ENCODE assay signal across 8 cellular contexts in the genomic region with DNA sequence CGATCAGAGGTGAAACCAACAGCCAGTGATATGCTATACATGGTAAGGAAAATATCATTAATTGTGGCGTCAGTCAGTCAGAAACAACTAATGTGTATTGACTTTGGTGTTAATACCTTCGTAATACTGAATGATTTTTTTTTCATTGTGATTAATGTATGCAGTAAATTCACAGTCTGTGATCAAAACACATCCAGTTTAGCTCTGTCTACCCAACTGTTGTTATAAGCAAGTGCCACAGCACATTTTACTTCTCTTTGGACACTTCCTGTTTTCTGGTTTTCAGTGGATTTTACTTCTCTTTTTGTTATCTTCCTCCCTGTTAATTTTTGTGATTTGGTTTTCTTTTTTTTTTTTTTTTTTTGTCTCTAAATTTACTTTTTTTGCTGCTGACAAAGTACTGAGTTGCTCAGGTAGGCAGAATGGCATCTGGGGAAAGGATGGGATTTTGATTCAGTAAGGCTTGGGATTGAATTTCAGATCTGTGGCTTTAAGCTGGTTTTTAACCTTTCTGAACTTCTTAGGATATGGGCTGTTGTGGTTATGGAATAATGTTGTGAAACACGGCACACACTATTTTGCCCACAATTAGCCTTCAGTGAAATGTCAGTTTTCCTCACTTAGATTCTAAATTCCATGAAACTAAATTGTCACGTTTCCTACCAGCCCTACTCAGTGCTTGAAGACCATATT. TPM values are rescaled to one million over a fixed set of nuclear protein-coding genes. Genes with fewer than 3 reads are reported as not detected.
DNase-seq lines count a peak whose midpoint lies in the region; ATAC-seq and TF ChIP-seq lines count a peak whose summit lies in the region.

No MANE protein-coding gene starts in this region.

- H3K27me3 ChIP-seq in CD4-positive, alpha-beta T cell (ENCODE audit: control insufficient read depth, insufficient read depth, low read length), result no peaks in the 10 kb centered on the region
- no peaks in the 10 kb centered on the region for H3K27me3 ChIP-seq in HUES6 (ENCODE audit: control insufficient read depth, insufficient read depth, low read length)
- H3K27me3 ChIP-seq in adipocyte (replicated peaks; ENCODE audit: control insufficient read depth, insufficient read depth, low read length), result no peaks in the 10 kb centered on the region
- no peaks in the 10 kb centered on the region for H3K27me3 ChIP-seq in aorta (ENCODE audit: control insufficient read depth in 1 of 2, insufficient read depth in 2 of 2, low read length in 1 of 2)

- intact Hi-C loops in CD4-positive, alpha-beta T cell (cut with DNase I, micrococcal nuclease), result loop anchor here (2.0 to 5.0 kb wide), 7 partner anchors 24 to 556 kb away; partner anchors contain the start of genes CAPS2 (in 1 of the 2), GLIPR1L1 (in 1 of the 2), GLIPR1L2 (in 1 of the 2) and KRR1 (in 1 of the 2)
- intact Hi-C loops in aorta (cut with DNase I), result loop anchor here (2.0 to 5.0 kb wide), 3 partner anchors 90 to 149 kb away; partner anchors contain the start of genes GLIPR1L1 (in 2 of the 2), CAPS2 (in 1 of the 2) and GLIPR1L2 (in 1 of the 2)

- peak overlapping the region; percentile 95 for H3K4me3 Mint-ChIP-seq in CD4-positive, alpha-beta T cell

- CTCF ChIA-PET in CD4-positive, alpha-beta T cell (lab: Charles Lee), result interaction anchor here (1.4 to 4.1 kb wide), 4 partner anchors 43 to 551 kb away, joined by 3 to 20 read pairs (median 5); partner anchors contain the start of genes GLIPR1L1, GLIPR1L2 and PHLDA1

- peak overlapping the region; percentile 76 for H3K27ac ChIP-seq in CD4-positive, alpha-beta T cell (ENCODE audit: low read depth, low read length)
- H3K27ac ChIP-seq in HUES6 (ENCODE audit: low read depth, low read length) (peak overlapping the region; percentile 51; the same call in 1 of the 2 replicates), aorta (ENCODE audit: low read depth in 1 of 2, low read length in 2 of 2) (peak overlapping the region; percentile 93 to 97)

- H3K4me1 Mint-ChIP-seq in CD4-positive, alpha-beta T cell (ENCODE audit: low read depth), result peaks cover 90% of the 10 kb centered on the region

- peak; percentile 6 for ATAC-seq in CD4-positive, alpha-beta T cell (ENCODE audit: poor library complexity)
- peak; percentile 10 for ATAC-seq in GM21423 (IDR thresholded peaks at IDR 0.05; ENCODE audit: unreplicated experiment)
- ATAC-seq in aorta (ENCODE audit: low FRiP score), result no peak

- WGBS in aorta, 2 donors, result 0 to 2% methylated on average over 5 of the region's 5 CpGs

- peaks cover 48% of the 10 kb centered on the region for H3K36me3 Mint-ChIP-seq in CD4-positive, alpha-beta T cell (ENCODE audit: low read depth)

- no peaks in the 10 kb centered on the region for H3K36me3 ChIP-seq in HUES6 (ENCODE audit: control insufficient read depth, insufficient read depth, low read length)
- H3K36me3 ChIP-seq in adipocyte (ENCODE audit: control insufficient read depth, insufficient read depth, low read length, severe bottlenecking), result no peaks in the 10 kb centered on the region
- peaks cover 0 to 2% of the 10 kb centered on the region in 2 donors for H3K36me3 ChIP-seq in aorta (ENCODE audit: control insufficient read depth in 1 of 2, insufficient read depth in 2 of 2, low read length in 1 of 2)

- H3K9me3 ChIP-seq in CD4-positive, alpha-beta T cell (ENCODE audit: control insufficient read depth, low read length), result no peaks in the 10 kb centered on the region
- no peaks in the 10 kb centered on the region for H3K9me3 ChIP-seq in HUES6 (ENCODE audit: control insufficient read depth, insufficient read depth, low read depth, low read length)
- H3K9me3 ChIP-seq in adipocyte (ENCODE audit: control insufficient read depth, low read length), result no peaks in the 10 kb centered on the region
- H3K9me3 ChIP-seq in aorta (ENCODE audit: control insufficient read depth, low read length), result no peaks in the 10 kb centered on the region

- H3K4me1 ChIP-seq in HUES6 (ENCODE audit: control insufficient read depth, insufficient read depth, low read length) (peaks cover 35% of the 10 kb centered on the region), adipocyte (ENCODE audit: control insufficient read depth, insufficient read depth, low read length) (peaks cover 59% of the 10 kb centered on the region), aorta (ENCODE audit: control insufficient read depth in 1 of 2, insufficient read depth in 2 of 2, low read length in 2 of 2) (peaks cover 0 to 3% of the 10 kb centered on the region in 2 donors)

- no peak for DNase-seq in CD4-positive, alpha-beta T cell
- DNase-seq in adipocyte (ENCODE audit: low read depth), result peak; percentile 47
- peak; percentile 14 to 20 for DNase-seq in lung microvascular endothelial cell (ENCODE audit: low read depth in 2 of 2)
- DNase-seq in aorta, result no peak
- no peak for DNase-seq in stimulated activated CD4-positive, alpha-beta T cell treated with anti-CD3 and anti-CD28 coated beads, Interleukin-4, amount 100 ng/mL, for 4 hours
- DNase-seq in epidermal melanocyte (ENCODE audit: insufficient read length, low spot score), result no peak

- H3K27me3 Mint-ChIP-seq in CD4-positive, alpha-beta T cell, result no peaks in the 10 kb centered on the region

- peak overlapping the region; percentile 95 for H3K27ac Mint-ChIP-seq in CD4-positive, alpha-beta T cell

- peak overlapping the region; percentile 61 for H3K9ac ChIP-seq in HUES6 (ENCODE audit: low read length)
- H3K9ac ChIP-seq in adipocyte (ENCODE audit: low read length), result peak overlapping the region; percentile 90

- no peak for TF ChIP-seq CTCF in CD4-positive, alpha-beta T cell (IDR thresholded peaks at IDR 0.05)

- H3K9me3 Mint-ChIP-seq in CD4-positive, alpha-beta T cell, result no peaks in the 10 kb centered on the region

- POLR2A ChIA-PET in CD4-positive, alpha-beta T cell (lab: Charles Lee), result interaction anchor here (0.8 to 3.1 kb wide), 17 partner anchors 9 to 1078 kb away, joined by 3 to 31 read pairs (median 4); partner anchors contain the start of genes CAPS2, GLIPR1L2, KRR1 and NAP1L1

- H3K4me3 ChIP-seq in HUES6 (ENCODE audit: low read depth, low read length) (peak overlapping the region; percentile 36; the same call in 1 of the 2 replicates), adipocyte (ENCODE audit: low read length) (peak overlapping the region; percentile 87), aorta (ENCODE audit: low read length in 2 of 2) (peak overlapping the region; percentile 99 to 100)

RNA-seq across cellular contexts. Expression of gene GLIPR1, which starts 0.6 kb away (rescaled TPM):
- total RNA-seq in CD4-positive, alpha-beta T cell, result 10 to 100 TPM; 41.3 to 47.7 TPM
- total RNA-seq in lung microvascular endothelial cell, result 0.60 and 1.3 TPM in 2 replicates
- total RNA-seq in aorta, result 100 to 1,000 TPM; 152 to 230 TPM
- 10 to 100 TPM; 41.3 to 47.8 TPM for polyA plus RNA-seq in aorta

RNA-seq across cellular contexts. Expression of gene KRR1, which starts 30.2 kb away (rescaled TPM):
- 100 to 1,000 TPM; 144 to 148 TPM for total RNA-seq in CD4-positive, alpha-beta T cell
- total RNA-seq in lung microvascular endothelial cell (13.1 and 17.7 TPM in 2 replicates), aorta (10 to 100 TPM; 38.6 to 42.5 TPM)
- 10 to 100 TPM in 1 of 2 donors, 1 to 10 TPM in 1; 3.8 to 17.8 TPM for polyA plus RNA-seq in aorta

Comparison
In these comparisons a context has a peak if more than half of its experiments do, and no peak if none do; other contexts are left out.
1. DNase-seq: peak in adipocyte (single experiment) and lung microvascular endothelial cell (2 of 2); none in CD4-positive, alpha-beta T cell (0 of 10), aorta (0 of 2), stimulated activated CD4-positive, alpha-beta T cell treated with anti-CD3 and anti-CD28 coated beads, Interleukin-4, amount 100 ng/mL, for 4 hours (0 of 2) and epidermal melanocyte (single experiment).
2. H3K4me3 ChIP-seq: peak in every context shown above with its lines; median percentile 100 in aorta; 87 in adipocyte; 36 in HUES6.
3. RNA of gene GLIPR1, which starts 0.6 kb away (total RNA-seq): 152 to 230 TPM in aorta and 41.3 to 47.7 TPM in CD4-positive, alpha-beta T cell; 0.60 to 1.3 TPM in lung microvascular endothelial cell; every median in the first group is over 10 times any median in the second.
4. Peak in every context shown above with its lines, with median percentiles within 50 percentile points of each other: H3K27ac ChIP-seq.